ENCODE assay signal across 9 cellular contexts in the genomic region with DNA sequence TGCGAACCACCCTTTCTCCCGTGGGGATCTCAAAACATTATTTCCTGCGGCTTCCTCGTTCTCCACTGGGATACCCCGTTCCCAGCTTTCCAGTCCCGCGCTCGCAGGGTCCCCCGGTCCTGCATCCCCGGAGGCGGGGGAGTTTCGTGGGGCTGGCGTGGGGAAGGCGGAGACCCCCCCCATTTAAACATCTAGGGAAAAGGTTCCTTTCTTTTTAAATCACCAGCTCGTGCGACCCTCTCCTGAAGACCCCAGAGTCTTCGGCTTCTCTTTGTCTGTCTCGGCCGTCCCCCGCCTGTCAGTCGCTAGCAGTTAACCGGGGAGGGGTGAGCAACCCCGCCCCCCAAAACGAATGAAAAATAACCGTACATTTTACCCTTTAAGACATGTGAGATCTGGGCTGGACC. TPM values are rescaled to one million over a fixed set of nuclear protein-coding genes. Genes with fewer than 3 reads are reported as not detected.
A peak's percentile ranks its signal among the peaks of the same experiment; 100 is the strongest.
DNase-seq lines count a peak whose midpoint lies in the region; ATAC-seq and TF ChIP-seq lines count a peak whose summit lies in the region.
"Had no signal": no experiment of that assay in that cellular context is flagged by ENCODE, and none has a peak within 500 bp of the region (broad histone marks: within the 10 kb centered on the region; RNA-seq: fewer than 3 reads in every experiment).

No MANE protein-coding gene starts in this region.

- peak overlapping the region; percentile 23 for H3K4me3 ChIP-seq in right cardiac atrium (ENCODE audit: low read length)
- H3K4me3 ChIP-seq in iPS-18a (ENCODE audit: low read length) = peak overlapping the region; percentile 99
- no peak overlapping the region for H3K4me3 ChIP-seq in vagina
- H3K4me3 ChIP-seq in adrenal gland = no peak overlapping the region
- H3K4me3 ChIP-seq in breast epithelium = peak overlapping the region in 1 of 3 donors; percentile 18

- WGBS in right cardiac atrium = 3% methylated on average over 25 of the region's 25 CpGs
- WGBS in adrenal gland, 4 donors = 4 to 10% (median 7%) methylated on average over 24 to 25 of the region's 25 CpGs

- no peak for TF ChIP-seq CTCF in vagina (IDR thresholded peaks at IDR 0.05)
- TF ChIP-seq CTCF in adrenal gland (IDR thresholded peaks at IDR 0.05) = no peak
- no peak for TF ChIP-seq CTCF in breast epithelium (IDR thresholded peaks at IDR 0.05)

- H3K27me3 ChIP-seq in right cardiac atrium (ENCODE audit: control insufficient read depth, insufficient read depth) (peaks cover 5% of the 10 kb centered on the region), iPS-18a (ENCODE audit: control insufficient read depth, insufficient read depth, low read length) (no peaks in the 10 kb centered on the region), vagina (peaks cover 20% of the 10 kb centered on the region), adrenal gland (peaks cover 96% of the 10 kb centered on the region), breast epithelium (peaks cover 16 to 99% of the 10 kb centered on the region in 2 donors)

- DNase-seq in right cardiac atrium (no peak), left ventricle myocardium superior (no peak), vagina (ENCODE audit: extremely low spot score in 2 of 2) (peak; percentile 58 to 65), adrenal gland (no peak), NCI-H446 (lab: John Stamatoyannopoulos, UW) (no peak), breast epithelium (ENCODE audit: low spot score in 2 of 2) (no peak)
- no peak for DNase-seq in activated CD4-positive, alpha-beta memory T cell treated with anti-CD3 and anti-CD28 coated beads, Interleukin-2, amount 10 ng/mL, durations not matched to agents 7 days and 5 days
- DNase-seq: tibial artery had no signal

- no peaks in the 10 kb centered on the region for H3K36me3 Mint-ChIP-seq in activated CD4-positive, alpha-beta memory T cell treated with anti-CD3 and anti-CD28 coated beads, Interleukin-2, amount 10 ng/mL, durations not matched to agents 7 days and 5 days (ENCODE audit: low read depth)

- H3K36me3 ChIP-seq in iPS-18a (ENCODE audit: control insufficient read depth, low read depth, low read length) (peaks cover 12% of the 10 kb centered on the region), vagina (no peaks in the 10 kb centered on the region), adrenal gland (replicated peaks in 1 of 2) (no peaks in the 10 kb centered on the region), breast epithelium (no peaks in the 10 kb centered on the region)
- H3K36me3 ChIP-seq: tibial artery had no signal

- ATAC-seq in right cardiac atrium = no peak
- ATAC-seq in left ventricle myocardium superior = no peak

- H3K9me3 ChIP-seq in right cardiac atrium (ENCODE audit: control insufficient read depth, low read length) = no peaks in the 10 kb centered on the region
- H3K9me3 ChIP-seq in iPS-18a (ENCODE audit: control insufficient read depth, low read depth, low read length) = no peaks in the 10 kb centered on the region
- H3K9me3 ChIP-seq in vagina = no peaks in the 10 kb centered on the region
- H3K9me3 ChIP-seq in adrenal gland (replicated peaks in 1 of 3) = peaks cover 0 to 8% (median 0%) of the 10 kb centered on the region in 3 donors
- no peaks in the 10 kb centered on the region for H3K9me3 ChIP-seq in breast epithelium
- H3K9me3 ChIP-seq: tibial artery had no signal

- intact Hi-C loops in right cardiac atrium (cut with DNase I) = no loop called here
- intact Hi-C loops in left ventricle myocardium superior (cut with micrococcal nuclease) = no loop called here
- intact Hi-C loops in vagina (cut with DNase I) = no loop called here
- intact Hi-C loops in adrenal gland (cut with DNase I) = no loop called here
- intact Hi-C loops in breast epithelium (cut with DNase I; ENCODE audit: low total_unique reads) = no loop called here

- POLR2A ChIA-PET in activated CD4-positive, alpha-beta memory T cell treated with anti-CD3 and anti-CD28 coated beads, Interleukin-2, amount 10 ng/mL, durations not matched to agents 7 days and 5 days (lab: Charles Lee) = no interaction called here

- peak overlapping the region; percentile 100 for H3K9ac ChIP-seq in iPS-18a (ENCODE audit: low read length)

- H3K27ac ChIP-seq in right cardiac atrium (ENCODE audit: low read length) (no peak overlapping the region), iPS-18a (ENCODE audit: low read length) (peak overlapping the region; percentile 81), vagina (no peak overlapping the region), adrenal gland (no peak overlapping the region), breast epithelium (no peak overlapping the region)
- H3K27ac ChIP-seq: tibial artery had no signal

- H3K4me1 Mint-ChIP-seq in activated CD4-positive, alpha-beta memory T cell treated with anti-CD3 and anti-CD28 coated beads, Interleukin-2, amount 10 ng/mL, durations not matched to agents 7 days and 5 days = peaks cover 31% of the 10 kb centered on the region

- CTCF ChIA-PET in activated CD4-positive, alpha-beta memory T cell treated with anti-CD3 and anti-CD28 coated beads, Interleukin-2, amount 10 ng/mL, durations not matched to agents 7 days and 5 days (lab: Charles Lee) = no interaction called here

- peaks cover 3% of the 10 kb centered on the region for H3K4me1 ChIP-seq in right cardiac atrium (ENCODE audit: control insufficient read depth, insufficient read depth, low read length)
- peaks cover 31% of the 10 kb centered on the region for H3K4me1 ChIP-seq in iPS-18a (ENCODE audit: control insufficient read depth, low read depth, low read length)
- H3K4me1 ChIP-seq in vagina = peaks cover 35% of the 10 kb centered on the region
- no peaks in the 10 kb centered on the region for H3K4me1 ChIP-seq in adrenal gland (replicated peaks in 1 of 2)
- peaks cover 0 to 4% of the 10 kb centered on the region in 2 donors for H3K4me1 ChIP-seq in breast epithelium

- TF ChIP-seq POLR2A in vagina (IDR thresholded peaks at IDR 0.05) (no peak), adrenal gland (IDR thresholded peaks at IDR 0.05) (no peak), breast epithelium (IDR thresholded peaks at IDR 0.05) (no peak)

- peak overlapping the region; percentile 12 for H3K4me3 Mint-ChIP-seq in activated CD4-positive, alpha-beta memory T cell treated with anti-CD3 and anti-CD28 coated beads, Interleukin-2, amount 10 ng/mL, durations not matched to agents 7 days and 5 days

- H3K27me3 Mint-ChIP-seq in activated CD4-positive, alpha-beta memory T cell treated with anti-CD3 and anti-CD28 coated beads, Interleukin-2, amount 10 ng/mL, durations not matched to agents 7 days and 5 days = peaks cover 84% of the 10 kb centered on the region

- no peaks in the 10 kb centered on the region for H3K9me3 Mint-ChIP-seq in activated CD4-positive, alpha-beta memory T cell treated with anti-CD3 and anti-CD28 coated beads, Interleukin-2, amount 10 ng/mL, durations not matched to agents 7 days and 5 days

- no peak overlapping the region for H3K27ac Mint-ChIP-seq in activated CD4-positive, alpha-beta memory T cell treated with anti-CD3 and anti-CD28 coated beads, Interleukin-2, amount 10 ng/mL, durations not matched to agents 7 days and 5 days

RNA-seq across cellular contexts. Expression of a gene that starts 0.5 kb away (rescaled TPM):
- not detected for total RNA-seq in right cardiac atrium
- polyA plus RNA-seq in right cardiac atrium = not detected
- total RNA-seq in left ventricle myocardium superior = not detected
- not detected for total RNA-seq in activated CD4-positive, alpha-beta memory T cell treated with anti-CD3 and anti-CD28 coated beads, Interleukin-2, amount 10 ng/mL, durations not matched to agents 7 days and 5 days
- not detected for total RNA-seq in vagina
- total RNA-seq in adrenal gland = 1 to 10 TPM in 1 of 8 donors, under 1 TPM in 4, not detected in 3; under 0.01 to 1.5 (median 0.32) TPM
- polyA plus RNA-seq in adrenal gland = under 1 TPM in 2 of 3 donors, not detected in 1; under 0.01 to 0.02 TPM
- total RNA-seq in breast epithelium = not detected

RNA-seq across cellular contexts. Expression of a gene that starts 28.3 kb away (rescaled TPM):
- total RNA-seq in right cardiac atrium = not detected
- not detected for polyA plus RNA-seq in right cardiac atrium
- not detected for total RNA-seq in left ventricle myocardium superior
- not detected for total RNA-seq in activated CD4-positive, alpha-beta memory T cell treated with anti-CD3 and anti-CD28 coated beads, Interleukin-2, amount 10 ng/mL, durations not matched to agents 7 days and 5 days
- total RNA-seq in vagina = not detected
- under 1 TPM in 1 of 8 donors, not detected in 7; 0.35 TPM for total RNA-seq in adrenal gland
- polyA plus RNA-seq in adrenal gland = under 1 TPM in 1 of 3 donors, not detected in 2; 0.97 TPM
- total RNA-seq in breast epithelium = not detected

RNA-seq across cellular contexts. Expression of a gene that starts 52.1 kb away (rescaled TPM):
- total RNA-seq in right cardiac atrium (100 to 1,000 TPM in 2 of 4 donors, 10 to 100 TPM in 2; 83.7 to 120 (median 101) TPM), left ventricle myocardium superior (109 TPM), vagina (64.1 TPM), adrenal gland (100 to 1,000 TPM in 4 of 8 donors, 10 to 100 TPM in 4; 52.0 to 133 (median 102) TPM), breast epithelium (10 to 100 TPM; 75.7 to 83.4 (median 76.7) TPM)
- polyA plus RNA-seq in right cardiac atrium (124 TPM), adrenal gland (100 to 1,000 TPM in 2 of 3 donors, 10 to 100 TPM in 1; 98.8 to 160 (median 142) TPM)
- 10 to 100 TPM; 94.9 to 97.9 TPM for total RNA-seq in activated CD4-positive, alpha-beta memory T cell treated with anti-CD3 and anti-CD28 coated beads, Interleukin-2, amount 10 ng/mL, durations not matched to agents 7 days and 5 days

Comparison
In these comparisons a context has a peak if more than half of its experiments do, and no peak if none do; other contexts are left out.
1. DNase-seq: peak in vagina (2 of 2); none in right cardiac atrium (0 of 3), left ventricle myocardium superior (single experiment), activated CD4-positive, alpha-beta memory T cell treated with anti-CD3 and anti-CD28 coated beads, Interleukin-2, amount 10 ng/mL, durations not matched to agents 7 days and 5 days (single experiment), adrenal gland (0 of 7), NCI-H446 (0 of 2) and breast epithelium (0 of 2).
2. H3K4me3 ChIP-seq: peak in right cardiac atrium (single experiment) and iPS-18a (single experiment); none in vagina (0 of 2) and adrenal gland (0 of 4).